Comparison of ENCODE assay signal across 10 cellular contexts in the genomic region with DNA sequence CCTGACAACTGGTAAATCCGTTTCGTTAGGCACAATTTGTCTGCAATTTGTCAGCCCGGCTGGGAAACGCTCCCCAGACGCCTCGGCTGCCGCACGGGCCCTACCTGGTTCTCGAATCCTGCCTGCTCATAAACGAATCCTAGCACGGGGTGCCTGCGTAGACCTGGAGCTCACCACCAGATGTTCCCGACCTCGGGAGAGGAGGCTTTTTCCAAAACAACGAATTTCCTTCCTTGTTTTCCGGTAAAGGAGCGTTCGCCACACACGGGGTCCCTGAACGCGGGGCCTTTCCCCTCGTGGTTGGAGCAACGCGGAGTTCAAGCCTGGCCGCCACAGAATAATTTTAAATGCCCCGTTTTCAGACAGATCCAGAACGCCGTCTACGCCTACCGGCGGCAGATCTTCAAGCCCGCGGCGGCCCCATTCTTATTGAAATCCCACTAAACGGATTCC. TPM values are rescaled to one million over a fixed set of nuclear protein-coding genes. Genes with fewer than 3 reads are reported as not detected.
DNase-seq lines count a peak whose midpoint lies in the region; ATAC-seq and TF ChIP-seq lines count a peak whose summit lies in the region.
"Had no signal": no experiment of that assay in that cellular context is flagged by ENCODE, and none has a peak within 500 bp of the region (broad histone marks: within the 10 kb centered on the region; RNA-seq: fewer than 3 reads in every experiment).

No MANE protein-coding gene starts in this region.

- WGBS in heart right ventricle, 2 donors, result 23 to 39% methylated on average over 35 of the region's 35 CpGs

- peaks cover 10 to 69% (median 58%) of the 10 kb centered on the region in 9 donors for H3K4me1 ChIP-seq in heart right ventricle
- H3K4me1 ChIP-seq in vagina, result peaks cover 66% of the 10 kb centered on the region

- DNase-seq in heart right ventricle (no peak), Right ventricle myocardium superior (no peak), lung microvascular endothelial cell (ENCODE audit: low read depth in 2 of 2) (peak; percentile 47 to 53), vagina (ENCODE audit: extremely low spot score in 2 of 2) (no peak), hippocampal formation (lab: John Stamatoyannopoulos, UW) (no peak)
- DNase-seq: HCEC 1CT had no signal

- ATAC-seq in heart right ventricle (no peak), Right ventricle myocardium superior (ENCODE audit: poor library complexity) (no peak), HG03039 (IDR thresholded peaks at IDR 0.05; ENCODE audit: unreplicated experiment) (no peak), GM18909 (IDR thresholded peaks at IDR 0.05; ENCODE audit: poor library complexity, unreplicated experiment) (no peak)
- ATAC-seq in activated T-helper 17 cell treated with anti-CD3 and anti-CD28 coated beads, Interleukin-2, amount 50 U/mL, for 72 hours (replicated peaks), result no peak

- H3K27me3 ChIP-seq in heart right ventricle (peaks cover 13 to 100% (median 72%) of the 10 kb centered on the region in 7 donors), vagina (no peaks in the 10 kb centered on the region)

- TF ChIP-seq POLR2A in vagina (IDR thresholded peaks at IDR 0.05), result no peak

- TF ChIP-seq CTCF in heart right ventricle (IDR thresholded peaks at IDR 0.05) (no peak), vagina (IDR thresholded peaks at IDR 0.05) (no peak)

- no peaks in the 10 kb centered on the region for H3K9me3 ChIP-seq in heart right ventricle
- H3K9me3 ChIP-seq in vagina, result no peaks in the 10 kb centered on the region

- peak overlapping the region; percentile 30 for H3K4me3 Mint-ChIP-seq in activated T-helper 17 cell treated with anti-CD3 and anti-CD28 coated beads, Interleukin-2, amount 50 U/mL, for 72 hours

- H3K27ac ChIP-seq in heart right ventricle, result no peak overlapping the region
- peak overlapping the region; percentile 95 for H3K27ac ChIP-seq in vagina

- no peaks in the 10 kb centered on the region for H3K9me3 Mint-ChIP-seq in activated T-helper 17 cell treated with anti-CD3 and anti-CD28 coated beads, Interleukin-2, amount 50 U/mL, for 72 hours

- H3K27me3 Mint-ChIP-seq in activated T-helper 17 cell treated with anti-CD3 and anti-CD28 coated beads, Interleukin-2, amount 50 U/mL, for 72 hours, result peaks cover 44% of the 10 kb centered on the region

- intact Hi-C loops in heart right ventricle (cut with DNase I), result loop anchor here in 7 of 10 donors (5.0 to 10.0 kb wide), 6 partner anchors 177 to 407 kb away; no protein-coding TSS in a partner anchor
- intact Hi-C loops in Right ventricle myocardium superior (cut with DNase I), result loop anchor here (10.0 kb wide), 2 partner anchors 187 to 417 kb away; no protein-coding TSS in a partner anchor
- intact Hi-C loops in vagina (cut with DNase I), result loop anchor here (10.0 kb wide), 1 partner anchor 407 kb away; no protein-coding TSS in a partner anchor

- no peak overlapping the region for H3K27ac Mint-ChIP-seq in activated T-helper 17 cell treated with anti-CD3 and anti-CD28 coated beads, Interleukin-2, amount 50 U/mL, for 72 hours

- H3K36me3 ChIP-seq in heart right ventricle (peaks cover 0 to 6% (median 0%) of the 10 kb centered on the region in 9 donors), vagina (no peaks in the 10 kb centered on the region)

- H3K36me3 Mint-ChIP-seq in activated T-helper 17 cell treated with anti-CD3 and anti-CD28 coated beads, Interleukin-2, amount 50 U/mL, for 72 hours (ENCODE audit: low read depth), result no peaks in the 10 kb centered on the region

- H3K4me1 Mint-ChIP-seq in activated T-helper 17 cell treated with anti-CD3 and anti-CD28 coated beads, Interleukin-2, amount 50 U/mL, for 72 hours, result peaks cover 5% of the 10 kb centered on the region

- H3K4me3 ChIP-seq in heart right ventricle, result peak overlapping the region in 7 of 10 donors; percentile 2 to 85 (median 73)
- peak overlapping the region; percentile 83 for H3K4me3 ChIP-seq in vagina

RNA-seq across cellular contexts. Expression of gene GATA2, which starts 1.1 kb away (rescaled TPM):
- total RNA-seq in heart right ventricle, result 10 to 100 TPM in 7 of 10 donors, 1 to 10 TPM in 3; 6.8 to 21.4 (median 10.7) TPM
- polyA plus RNA-seq in heart right ventricle, result 10 to 100 TPM; 16.0 to 29.8 TPM
- 8.3 TPM for total RNA-seq in Right ventricle myocardium superior
- total RNA-seq in activated T-helper 17 cell treated with anti-CD3 and anti-CD28 coated beads, Interleukin-2, amount 50 U/mL, for 72 hours, result 1 to 10 TPM in 1 of 2 donors, under 1 TPM in 1; 0.17 to 1.1 TPM
- 7.8 and 11.3 TPM in 2 replicates for total RNA-seq in lung microvascular endothelial cell
- 50.6 TPM for total RNA-seq in vagina
- total RNA-seq: myocyte had no signal

RNA-seq across cellular contexts. Expression of gene DNAJB8, which starts 25.2 kb away (rescaled TPM):
- total RNA-seq in heart right ventricle (not detected), Right ventricle myocardium superior (not detected), lung microvascular endothelial cell (not detected in 2 replicates), vagina (not detected)
- polyA plus RNA-seq in heart right ventricle, result not detected
- not detected for total RNA-seq in activated T-helper 17 cell treated with anti-CD3 and anti-CD28 coated beads, Interleukin-2, amount 50 U/mL, for 72 hours
- total RNA-seq: myocyte had no signal

Comparison
In these comparisons a context has a peak if more than half of its experiments do, and no peak if none do; other contexts are left out.
1. DNase-seq: peak in lung microvascular endothelial cell (2 of 2); none in heart right ventricle (0 of 2), Right ventricle myocardium superior (single experiment), vagina (0 of 2) and hippocampal formation (0 of 2).